Comparison of ENCODE assay signal across 1 cellular context in the genomic region with DNA sequence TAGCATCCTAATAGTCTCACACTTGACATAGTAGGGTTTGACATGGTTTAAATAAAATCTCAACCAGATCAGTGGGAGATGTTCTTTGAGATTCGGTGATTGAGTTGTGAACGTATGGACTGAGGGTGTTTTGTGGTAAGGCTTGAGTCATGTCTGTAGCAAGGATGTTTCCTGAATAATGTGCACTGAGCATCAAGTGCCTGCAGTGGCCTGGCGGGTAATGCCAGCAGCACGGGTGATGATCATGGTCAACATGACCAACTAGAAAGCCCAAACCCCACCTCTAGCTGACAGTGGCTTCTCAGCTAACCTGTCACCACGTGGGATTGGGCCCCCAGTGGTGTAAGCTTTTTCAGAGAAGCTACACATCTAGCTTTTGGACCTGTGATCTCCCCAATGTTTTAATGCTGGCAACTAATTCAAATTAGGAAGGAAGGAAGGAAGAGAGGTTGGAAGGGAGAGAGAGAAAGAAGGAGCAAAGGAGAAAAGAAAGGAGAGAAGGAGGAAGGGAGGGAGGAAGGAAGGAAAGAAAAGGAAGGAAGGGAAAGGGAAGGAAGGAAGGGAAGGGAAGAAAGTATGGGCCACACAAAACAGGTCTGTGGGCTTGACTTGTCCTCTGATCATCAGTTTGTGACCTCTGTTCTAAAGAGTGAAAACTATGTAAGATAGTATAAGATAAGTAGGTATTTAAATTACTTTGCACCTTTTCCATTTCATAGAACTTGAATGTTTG.
TF ChIP-seq lines count a peak whose summit lies in the region.

No MANE protein-coding gene starts in this region.

TF ChIP-seq in HepG2, 621 proteins besides CTCF, POLR2A, EP300 and RAD21:
- peak; percentile 21 for TF ChIP-seq HNRNPK (IDR thresholded peaks at IDR 0.05; ENCODE audit: low read depth, low read length, poor library complexity, severe bottlenecking)
- no peak for TF ChIP-seq MBD4 (IDR thresholded peaks at IDR 0.05; ENCODE audit: borderline replicate concordance, low read length)
